In the genomic region with DNA sequence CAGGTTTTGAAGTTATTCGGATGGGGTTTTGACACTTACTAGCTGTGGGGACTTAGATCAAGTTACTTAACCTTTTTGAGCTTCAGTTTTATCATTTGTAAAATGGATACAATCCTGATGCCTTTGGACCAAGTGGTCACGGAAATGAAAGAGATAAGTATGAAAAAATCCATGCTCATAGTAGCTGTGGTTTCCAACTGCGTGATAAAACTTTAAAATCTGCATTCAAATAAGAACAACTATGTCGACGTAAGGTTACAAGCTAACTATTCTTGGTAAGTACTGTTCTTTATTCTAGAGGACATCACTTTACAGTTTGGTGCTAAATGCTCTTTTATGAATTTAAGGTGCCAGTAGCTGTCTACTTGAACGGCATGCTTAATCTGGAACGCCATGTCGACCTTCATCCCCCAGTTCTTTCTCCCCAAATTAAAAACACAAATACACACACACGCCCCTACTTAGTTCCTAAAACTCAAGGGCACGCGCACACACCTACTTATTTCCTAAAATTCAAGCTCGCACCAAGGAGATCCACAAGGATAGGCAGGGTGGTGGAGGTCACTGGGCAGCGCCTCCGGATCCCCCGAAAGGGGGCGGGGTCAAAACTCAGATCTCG, we compare ENCODE assay signal across 8 cellular contexts.
DNase-seq lines count a peak whose midpoint lies in the region; ATAC-seq and TF ChIP-seq lines count a peak whose summit lies in the region.

No MANE protein-coding gene starts in this region.

- peak overlapping the region; percentile 98 for H3K4me2 ChIP-seq in SU-DHL-6 (ENCODE audit: low read depth, low read length, poor library complexity, severe bottlenecking)

- no peak for ATAC-seq in HG03354 (IDR thresholded peaks at IDR 0.05; ENCODE audit: poor library complexity, severe bottlenecking, unreplicated experiment)

- peaks cover 14% of the 10 kb centered on the region; the same call in 1 of the 2 replicates for H3F3A ChIP-seq in SU-DHL-6 (ENCODE audit: insufficient read depth)

- H3K36me3 ChIP-seq in SU-DHL-6 (ENCODE audit: low read length) (no peaks in the 10 kb centered on the region), rectal smooth muscle tissue (ENCODE audit: control insufficient read depth, insufficient read depth, low read length) (no peaks in the 10 kb centered on the region)

- H3K27me3 ChIP-seq in SU-DHL-6 (ENCODE audit: low read length) (no peaks in the 10 kb centered on the region), rectal smooth muscle tissue (ENCODE audit: control insufficient read depth, insufficient read depth, low read length) (no peaks in the 10 kb centered on the region)

- H3K4me1 ChIP-seq in rectal smooth muscle tissue (ENCODE audit: control insufficient read depth, insufficient read depth, low read length): no peaks in the 10 kb centered on the region

- H3K4me3 ChIP-seq in SU-DHL-6 (ENCODE audit: insufficient read depth, low read length, poor library complexity, severe bottlenecking) (peak overlapping the region; percentile 86), rectal smooth muscle tissue (ENCODE audit: low read length) (peak overlapping the region; percentile 89)

- no peaks in the 10 kb centered on the region for H4K20me1 ChIP-seq in SU-DHL-6 (ENCODE audit: low read depth, low read length)

- H3K79me2 ChIP-seq in SU-DHL-6 (ENCODE audit: insufficient read depth, low read length): peaks cover 61% of the 10 kb centered on the region

- H3K9me3 ChIP-seq in SU-DHL-6 (ENCODE audit: insufficient read depth, low read length): no peaks in the 10 kb centered on the region

- peak overlapping the region; percentile 3 for H2AFZ ChIP-seq in SU-DHL-6 (ENCODE audit: low read depth, low read length, severe bottlenecking)

- TF ChIP-seq CTCF in SU-DHL-6 (IDR thresholded peaks at IDR 0.05; ENCODE audit: insufficient read depth, low read length, poor library complexity, severe bottlenecking): no peak

- H3K27ac ChIP-seq in SU-DHL-6 (ENCODE audit: low read depth, low read length): peak overlapping the region; percentile 90
- H3K27ac ChIP-seq in rectal smooth muscle tissue (ENCODE audit: low read depth, low read length): peak overlapping the region; percentile 96

- H3K9ac ChIP-seq in SU-DHL-6 (ENCODE audit: low read length) (peak overlapping the region; percentile 98), rectal smooth muscle tissue (ENCODE audit: low read length) (peak overlapping the region; percentile 38)

- no peaks in the 10 kb centered on the region for H3K9me2 ChIP-seq in SU-DHL-6 (replicated peaks; ENCODE audit: insufficient read depth, low read length)

- DNase-seq in fibroblast of peridontal ligament (ENCODE audit: extremely low read depth) (peak; percentile 28), MV-4-11 (lab: John Stamatoyannopoulos, UW) (no peak), T1000 (lab: John Stamatoyannopoulos, UW) (no peak), NCI-H1417 (lab: John Stamatoyannopoulos, UW) (no peak)

- peak; percentile 7 for TF ChIP-seq POLR2A in GM10847 (IDR thresholded peaks at IDR 0.05; ENCODE audit: extremely low read depth, insufficient read length)
